In genomic region chr11:32379714-32380113, GRCh38 we compare ENCODE assay signal across 2 cellular contexts.
TF ChIP-seq lines count a peak whose summit lies in the region.

No MANE protein-coding gene starts in this region.

TF ChIP-seq in PFSK-1, 5 proteins besides CTCF, POLR2A, EP300 and RAD21:
- TF ChIP-seq REST (IDR thresholded peaks at IDR 0.05; ENCODE audit: insufficient read depth in 1 of 2, low read depth in 2 of 2, low read length in 2 of 2): no peak
- peak; percentile 52 for TF ChIP-seq FOXP2 (optimal IDR thresholded peaks at IDR 0.05; ENCODE audit: borderline replicate concordance, extremely low read depth, extremely low read length, insufficient read depth)
TF ChIP-seq in PFSK-1: peak in this region for 1.

TF ChIP-seq in HepG2, 621 proteins besides CTCF, POLR2A, EP300 and RAD21:
- TF ChIP-seq CREB1 (IDR thresholded peaks at IDR 0.05): peak; percentile 24; the same call in 1 of the 2 replicates
- no peak for TF ChIP-seq CREB1 (CRISPR knock-in tag; IDR thresholded peaks at IDR 0.05)
- TF ChIP-seq, protein P1, sequence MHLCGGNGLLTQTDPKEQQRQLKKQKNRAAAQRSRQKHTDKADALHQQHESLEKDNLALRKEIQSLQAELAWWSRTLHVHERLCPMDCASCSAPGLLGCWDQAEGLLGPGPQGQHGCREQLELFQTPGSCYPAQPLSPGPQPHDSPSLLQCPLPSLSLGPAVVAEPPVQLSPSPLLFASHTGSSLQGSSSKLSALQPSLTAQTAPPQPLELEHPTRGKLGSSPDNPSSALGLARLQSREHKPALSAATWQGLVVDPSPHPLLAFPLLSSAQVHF (CRISPR knock-in tag; IDR thresholded peaks at IDR 0.05): no peak
